16 cellular contexts compared by ENCODE assay signal in genomic region chr21:21111309-21111920, GRCh38.
"Had no signal": no experiment of that assay in that cellular context is flagged by ENCODE, and none has a peak within 500 bp of the region (broad histone marks: within the 10 kb centered on the region; RNA-seq: fewer than 3 reads in every experiment).

No MANE protein-coding gene starts in this region.

- H3K4me3 ChIP-seq: adrenal gland, gastrocnemius medialis, heart left ventricle, thyroid gland had no signal

- H3K36me3 ChIP-seq: adrenal gland, gastrocnemius medialis, heart left ventricle, thyroid gland had no signal

- H3K9me3 ChIP-seq: adrenal gland, gastrocnemius medialis, heart left ventricle, thyroid gland had no signal

- DNase-seq: activated B cell treated with CpG ODN at 0.5 μM for 24 hours; activated CD4-positive, alpha-beta T cell treated with anti-CD3 and anti-CD28 coated beads for 48 hours; activated CD8-positive, alpha-beta T cell treated with anti-CD3 and anti-CD28 coated beads for 36 hours; activated effector memory CD4-positive, alpha-beta T cell treated with Interleukin-2 at 50 U/mL for 16 hours; activated T-cell treated with anti-CD3 and anti-CD28 coated beads, Interleukin-2, amount 50 U/mL, for 4 hours; adrenal gland; endodermal cell; gastrocnemius medialis; heart left ventricle; immature natural killer cell; naive B cell; posterior cingulate gyrus; retina; stimulated activated CD4-positive, alpha-beta T cell treated with anti-CD3 and anti-CD28 coated beads, Interleukin-2, amount 100 ng/mL, for 48 hours; thyroid gland had no signal

- ATAC-seq: activated CD8-positive, alpha-beta T cell treated with anti-CD3 and anti-CD28 coated beads for 36 hours; activated T-cell treated with anti-CD3 and anti-CD28 coated beads, Interleukin-2, amount 50 U/mL, for 4 hours; gastrocnemius medialis; heart left ventricle; stimulated activated memory B cell treated with anti-CD40 and anti-IgM and Interleukin-4, amounts not matched to agents 10 μg/mL and 1 μg/mL and 100 μg/mL, for 72 hours had no signal

- H3K27ac ChIP-seq: adrenal gland, gastrocnemius medialis, heart left ventricle, thyroid gland had no signal

- H3K27me3 ChIP-seq: adrenal gland, gastrocnemius medialis, heart left ventricle, thyroid gland had no signal
